Comparison of ENCODE assay signal across 8 cellular contexts in genomic region chr9:127388037-127388855, GRCh38. TPM values are rescaled to one million over a fixed set of nuclear protein-coding genes. Genes with fewer than 3 reads are reported as not detected.
DNase-seq lines count a peak whose midpoint lies in the region; ATAC-seq and TF ChIP-seq lines count a peak whose summit lies in the region.

No MANE protein-coding gene starts in this region.

- H3K36me3 ChIP-seq in psoas muscle (ENCODE audit: insufficient read depth in 1 of 2, low read depth in 1 of 2) (peaks cover 0 to 22% of the 10 kb centered on the region in 2 donors), vagina (no peaks in the 10 kb centered on the region), esophagus muscularis mucosa (peaks cover 0 to 21% (median 11%) of the 10 kb centered on the region in 4 donors)

- intact Hi-C loops in psoas muscle (cut with DNase I) (no loop called here), vagina (cut with DNase I) (loop anchor here (10.0 kb wide), 1 partner anchor 73 kb away; no protein-coding TSS in a partner anchor), esophagus muscularis mucosa (cut with DNase I) (no loop called here)

- peak; percentile 77 for ATAC-seq in GM21786 (IDR thresholded peaks at IDR 0.05; ENCODE audit: unreplicated experiment)
- ATAC-seq in activated CD8-positive, alpha-beta T cell treated with anti-CD3 and anti-CD28 coated beads, Interleukin-2, amount 10 ng/mL, durations not matched to agents 7 days and 5 days = peak; percentile 96
- ATAC-seq in esophagus mucosa = peak; percentile 86
- peak in 3 of 4 donors; percentile 56 to 74 (median 61) for ATAC-seq in psoas muscle

- H3K4me1 ChIP-seq in psoas muscle (no peaks in the 10 kb centered on the region), vagina (peaks cover 7% of the 10 kb centered on the region), esophagus muscularis mucosa (peaks cover 0 to 5% (median 2%) of the 10 kb centered on the region in 4 donors)

- peaks cover 55% of the 10 kb centered on the region for H3K27me3 Mint-ChIP-seq in activated CD8-positive, alpha-beta T cell treated with anti-CD3 and anti-CD28 coated beads, Interleukin-2, amount 10 ng/mL, durations not matched to agents 7 days and 5 days (ENCODE audit: low read depth)

- CTCF ChIA-PET in activated CD8-positive, alpha-beta T cell treated with anti-CD3 and anti-CD28 coated beads, Interleukin-2, amount 10 ng/mL, durations not matched to agents 7 days and 5 days (lab: Charles Lee) = interaction anchor here (0.7 to 2.0 kb wide), 8 partner anchors 9 to 377 kb away, joined by 3 to 15 read pairs (median 3); partner anchors contain the start of gene SLC2A8

- H3K27me3 ChIP-seq in psoas muscle (ENCODE audit: insufficient read depth in 3 of 3, low read length in 2 of 3) (no peaks in the 10 kb centered on the region), vagina (no peaks in the 10 kb centered on the region), esophagus muscularis mucosa (no peaks in the 10 kb centered on the region)

- peak overlapping the region; percentile 68 for H3K27ac Mint-ChIP-seq in activated CD8-positive, alpha-beta T cell treated with anti-CD3 and anti-CD28 coated beads, Interleukin-2, amount 10 ng/mL, durations not matched to agents 7 days and 5 days

- TF ChIP-seq CTCF in psoas muscle (IDR thresholded peaks at IDR 0.05) (no peak), vagina (IDR thresholded peaks at IDR 0.05) (no peak), esophagus muscularis mucosa (IDR thresholded peaks at IDR 0.05) (no peak)

- H3K4me3 ChIP-seq in psoas muscle = no peak overlapping the region
- H3K4me3 ChIP-seq in vagina = no peak overlapping the region
- H3K4me3 ChIP-seq in esophagus muscularis mucosa = no peak overlapping the region

- peaks cover 26% of the 10 kb centered on the region for H3K4me1 Mint-ChIP-seq in activated CD8-positive, alpha-beta T cell treated with anti-CD3 and anti-CD28 coated beads, Interleukin-2, amount 10 ng/mL, durations not matched to agents 7 days and 5 days (ENCODE audit: low read depth)

- WGBS in psoas muscle, 3 donors = 67 to 76% (median 69%) methylated on average over 10 of the region's 10 CpGs
- 52% methylated on average over 10 of the region's 10 CpGs for WGBS in esophagus muscularis mucosa

- TF ChIP-seq POLR2A in vagina (IDR thresholded peaks at IDR 0.05) (no peak), esophagus muscularis mucosa (IDR thresholded peaks at IDR 0.05; ENCODE audit: low read depth) (no peak)

- POLR2A ChIA-PET in activated CD8-positive, alpha-beta T cell treated with anti-CD3 and anti-CD28 coated beads, Interleukin-2, amount 10 ng/mL, durations not matched to agents 7 days and 5 days (lab: Charles Lee) = interaction anchor here (1.4 to 1.7 kb wide), 2 partner anchors 9 to 63 kb away, joined by 5 to 7 read pairs; partner anchors contain the start of genes LRSAM1, RPL12 and SLC2A8

- no peak for TF ChIP-seq EP300 in esophagus muscularis mucosa (IDR thresholded peaks at IDR 0.05)

- H3K4me3 Mint-ChIP-seq in activated CD8-positive, alpha-beta T cell treated with anti-CD3 and anti-CD28 coated beads, Interleukin-2, amount 10 ng/mL, durations not matched to agents 7 days and 5 days = peak overlapping the region; percentile 35

- H3K9me3 ChIP-seq in psoas muscle = no peaks in the 10 kb centered on the region
- no peaks in the 10 kb centered on the region for H3K9me3 ChIP-seq in vagina
- no peaks in the 10 kb centered on the region for H3K9me3 ChIP-seq in esophagus muscularis mucosa

- no peaks in the 10 kb centered on the region for H3K9me3 Mint-ChIP-seq in activated CD8-positive, alpha-beta T cell treated with anti-CD3 and anti-CD28 coated beads, Interleukin-2, amount 10 ng/mL, durations not matched to agents 7 days and 5 days (ENCODE audit: insufficient read depth)

- H3K36me3 Mint-ChIP-seq in activated CD8-positive, alpha-beta T cell treated with anti-CD3 and anti-CD28 coated beads, Interleukin-2, amount 10 ng/mL, durations not matched to agents 7 days and 5 days (ENCODE audit: low read depth) = no peaks in the 10 kb centered on the region

- no peak overlapping the region for H3K27ac ChIP-seq in psoas muscle
- H3K27ac ChIP-seq in vagina = peak overlapping the region; percentile 62
- peak overlapping the region in 1 of 4 donors; percentile 52 for H3K27ac ChIP-seq in esophagus muscularis mucosa (replicated peaks in 1 of 4)

- peak; percentile 96 for DNase-seq in COLO829 (ENCODE audit: low spot score)
- peak; percentile 94 for DNase-seq in LoVo (ENCODE audit: low spot score)
- DNase-seq in activated CD8-positive, alpha-beta T cell treated with anti-CD3 and anti-CD28 coated beads, Interleukin-2, amount 10 ng/mL, durations not matched to agents 7 days and 5 days = peak; percentile 95
- DNase-seq in psoas muscle = peak in 1 of 2 donors; percentile 52
- no peak for DNase-seq in vagina (ENCODE audit: extremely low spot score in 2 of 2)
- no peak for DNase-seq in esophagus muscularis mucosa (ENCODE audit: extremely low spot score)

RNA-seq across cellular contexts. Expression of gene SLC2A8, which starts 8.7 kb away (rescaled TPM):
- total RNA-seq in activated CD8-positive, alpha-beta T cell treated with anti-CD3 and anti-CD28 coated beads, Interleukin-2, amount 10 ng/mL, durations not matched to agents 7 days and 5 days = 1 to 10 TPM; 5.6 to 7.2 TPM
- 9.0 TPM for total RNA-seq in esophagus mucosa
- 10 to 100 TPM; 15.8 to 18.7 (median 16.3) TPM for total RNA-seq in psoas muscle
- 10 to 100 TPM; 13.2 to 20.3 (median 19.0) TPM for polyA plus RNA-seq in psoas muscle
- 13.8 TPM for total RNA-seq in vagina
- total RNA-seq in esophagus muscularis mucosa = 10 to 100 TPM; 27.0 to 34.5 (median 31.7) TPM

RNA-seq across cellular contexts. Expression of gene ZNF79, which starts 35.9 kb away (rescaled TPM):
- total RNA-seq in activated CD8-positive, alpha-beta T cell treated with anti-CD3 and anti-CD28 coated beads, Interleukin-2, amount 10 ng/mL, durations not matched to agents 7 days and 5 days = 10 to 100 TPM; 11.3 to 12.1 TPM
- total RNA-seq in esophagus mucosa = 3.7 TPM
- total RNA-seq in psoas muscle = 10 to 100 TPM in 2 of 4 donors, 1 to 10 TPM in 2; 4.4 to 10.7 (median 9.1) TPM
- 1 to 10 TPM; 2.7 to 6.0 (median 2.8) TPM for polyA plus RNA-seq in psoas muscle
- total RNA-seq in vagina = 13.3 TPM
- total RNA-seq in esophagus muscularis mucosa = 10 to 100 TPM in 3 of 4 donors, 1 to 10 TPM in 1; 8.3 to 12.8 (median 11.2) TPM

Comparison
In these comparisons a context has a peak if more than half of its experiments do, and no peak if none do; other contexts are left out.
1. DNase-seq: peak in COLO829 (single experiment), LoVo (single experiment) and activated CD8-positive, alpha-beta T cell treated with anti-CD3 and anti-CD28 coated beads, Interleukin-2, amount 10 ng/mL, durations not matched to agents 7 days and 5 days (single experiment); none in vagina (0 of 2) and esophagus muscularis mucosa (single experiment).
2. Peak in every context shown above with its lines, with median percentiles within 50 percentile points of each other: ATAC-seq.